13 cellular contexts compared by ENCODE assay signal in the genomic region with DNA sequence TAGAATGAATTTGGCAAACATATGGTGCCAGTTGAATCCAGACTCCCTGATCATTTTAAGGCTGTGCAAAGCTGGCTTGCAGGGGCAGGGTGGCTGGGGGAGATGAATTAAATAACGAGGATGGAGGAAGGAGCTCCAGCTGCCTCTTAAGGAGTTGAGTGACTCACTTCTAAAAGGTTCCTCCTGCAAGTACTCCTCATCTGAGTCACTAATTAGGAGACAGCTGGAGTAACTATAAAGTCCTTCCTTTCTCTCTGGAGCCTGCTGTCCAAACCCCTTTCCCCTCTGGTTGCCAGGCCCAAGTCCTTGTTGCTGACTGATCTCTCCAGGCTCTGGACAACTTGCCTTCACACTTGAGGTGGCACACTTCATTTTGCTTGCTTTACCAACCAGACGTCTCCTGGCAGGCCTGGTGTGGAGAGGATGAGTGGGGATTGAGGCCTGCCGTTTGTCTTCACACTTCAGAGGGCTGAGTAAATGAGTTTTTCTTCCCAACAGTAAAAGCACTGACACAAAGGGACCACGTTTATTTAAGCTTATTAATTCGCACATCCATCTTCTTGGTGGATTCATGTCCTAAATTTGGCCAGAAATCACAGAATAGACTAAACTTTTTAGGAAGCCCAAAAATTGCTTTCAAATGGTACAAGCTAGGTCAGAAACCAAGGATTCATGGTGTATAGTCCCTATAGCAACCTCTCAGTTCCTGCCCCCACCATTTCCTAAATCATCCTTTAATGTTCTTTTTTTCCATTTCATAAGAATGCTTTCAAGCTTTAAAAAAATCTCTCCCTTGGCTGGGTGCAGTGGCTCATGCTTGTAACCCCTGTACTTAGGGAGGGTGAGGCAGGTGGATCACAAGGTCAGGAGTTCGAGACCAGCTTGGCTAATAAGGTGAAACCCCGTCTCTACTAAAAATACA.
DNase-seq lines count a peak whose midpoint lies in the region; ATAC-seq, FAIRE-seq and TF ChIP-seq lines count a peak whose summit lies in the region.
"Had no signal": no experiment of that assay in that cellular context is flagged by ENCODE, and none has a peak within 500 bp of the region (broad histone marks: within the 10 kb centered on the region; RNA-seq: fewer than 3 reads in every experiment).

No MANE protein-coding gene starts in this region.

- H3K9ac ChIP-seq in DND-41 (ENCODE audit: low read depth, low read length) (no peak overlapping the region), Karpas-422 (ENCODE audit: low read length) (no peak overlapping the region)

- H3K9me3 ChIP-seq in DND-41 (ENCODE audit: insufficient read depth, low read length, severe bottlenecking) (no peaks in the 10 kb centered on the region), Karpas-422 (ENCODE audit: low read length) (no peaks in the 10 kb centered on the region)
- H3K9me3 ChIP-seq: body of pancreas had no signal

- no peak for ATAC-seq in DND-41 (ENCODE audit: insufficient read depth, low read depth)
- ATAC-seq: body of pancreas, Right ventricle myocardium inferior had no signal

- H3K36me3 ChIP-seq in DND-41 (ENCODE audit: insufficient read depth, low read length) = no peaks in the 10 kb centered on the region
- H3K36me3 ChIP-seq in Karpas-422 (ENCODE audit: insufficient read depth, low read length) = no peaks in the 10 kb centered on the region
- H3K36me3 ChIP-seq in bronchial epithelial cell (ENCODE audit: control insufficient read depth, insufficient read depth, low read length) = no peaks in the 10 kb centered on the region
- H3K36me3 ChIP-seq: WERI-Rb-1 had no signal

- no peaks in the 10 kb centered on the region for H3K79me2 ChIP-seq in DND-41 (ENCODE audit: insufficient read depth, low read length)
- H3K79me2 ChIP-seq in Karpas-422 (ENCODE audit: low read length) = no peaks in the 10 kb centered on the region

- peak overlapping the region; percentile 45; the same call in 1 of the 2 replicates for H2AFZ ChIP-seq in DND-41 (ENCODE audit: low read depth, low read length)
- H2AFZ ChIP-seq in Karpas-422 (ENCODE audit: low read length) = peak overlapping the region; percentile 68; the same call in 1 of the 2 replicates

- FAIRE-seq in bronchial epithelial cell (lab: Jason Lieb, UNC) = no peak

- H3K4me2 ChIP-seq in DND-41 (ENCODE audit: insufficient read depth, low read length) (no peak overlapping the region), Karpas-422 (ENCODE audit: low read depth, low read length, poor library complexity, severe bottlenecking) (no peak overlapping the region)

- H3K27me3 ChIP-seq in DND-41 (ENCODE audit: insufficient read depth, low read length, poor library complexity) (no peaks in the 10 kb centered on the region), Karpas-422 (ENCODE audit: low read length) (no peaks in the 10 kb centered on the region), bronchial epithelial cell (ENCODE audit: control insufficient read depth, insufficient read depth, low read length) (no peaks in the 10 kb centered on the region)
- H3K27me3 ChIP-seq: body of pancreas had no signal

- TF ChIP-seq CTCF in DND-41 (IDR thresholded peaks at IDR 0.05; ENCODE audit: borderline replicate concordance, extremely low read depth, low read length, poor library complexity, severe bottlenecking) (no peak), bronchial epithelial cell (IDR thresholded peaks at IDR 0.05; ENCODE audit: insufficient read depth, low read length, severe bottlenecking) (no peak)

- H3K27ac ChIP-seq in DND-41 (ENCODE audit: low read length) (no peak overlapping the region), Karpas-422 (ENCODE audit: low read length) (no peak overlapping the region)
- H3K27ac ChIP-seq: body of pancreas, WERI-Rb-1 had no signal

- no peaks in the 10 kb centered on the region for H4K20me1 ChIP-seq in DND-41 (ENCODE audit: insufficient read depth, low read length)
- H4K20me1 ChIP-seq in Karpas-422 (ENCODE audit: insufficient read depth, low read depth, low read length) = no peaks in the 10 kb centered on the region

- H3K4me3 ChIP-seq in DND-41 (ENCODE audit: low read depth in 1 of 2, low read length in 2 of 2) (no peak overlapping the region), Karpas-422 (ENCODE audit: low read length) (no peak overlapping the region), bronchial epithelial cell (ENCODE audit: low read depth, low read length) (no peak overlapping the region)
- H3K4me3 ChIP-seq: body of pancreas had no signal

- H3K9me2 ChIP-seq in Karpas-422 (replicated peaks; ENCODE audit: insufficient read depth, low read length) = no peaks in the 10 kb centered on the region

- DNase-seq in DND-41 (no peak), Karpas-422 (no peak), bronchial epithelial cell (ENCODE audit: low read depth) (peak; percentile 56), myocyte (ENCODE audit: low read depth) (peak; percentile 75), NCI-H2081 treated with DMSO at 0.1 percent for 48 hours (lab: John Stamatoyannopoulos, UW) (no peak), NCI-H146 (lab: John Stamatoyannopoulos, UW) (no peak), pons (ENCODE audit: low spot score) (no peak), activated gamma-delta T cell (lab: John Stamatoyannopoulos, UW) (no peak)
- DNase-seq: activated T-cell treated with anti-CD3 and anti-CD28 coated beads for 4 hours, body of pancreas, NCI-H446 treated with DMSO at 0.1 percent for 48 hours, WERI-Rb-1 had no signal

- no peaks in the 10 kb centered on the region for H3K4me1 ChIP-seq in DND-41 (ENCODE audit: insufficient read depth, low read length)
- peaks cover 7% of the 10 kb centered on the region for H3K4me1 ChIP-seq in Karpas-422 (ENCODE audit: low read length)
- H3K4me1 ChIP-seq: body of pancreas had no signal

Comparison
In these comparisons a context has a peak if more than half of its experiments do, and no peak if none do; other contexts are left out.
1. DNase-seq: peak in bronchial epithelial cell (single experiment) and myocyte (single experiment); none in DND-41 (single experiment), Karpas-422 (single experiment), NCI-H2081 treated with DMSO at 0.1 percent for 48 hours (single experiment), NCI-H146 (single experiment), pons (single experiment) and activated gamma-delta T cell (single experiment).